17 cellular contexts compared by ENCODE assay signal in the genomic region with DNA sequence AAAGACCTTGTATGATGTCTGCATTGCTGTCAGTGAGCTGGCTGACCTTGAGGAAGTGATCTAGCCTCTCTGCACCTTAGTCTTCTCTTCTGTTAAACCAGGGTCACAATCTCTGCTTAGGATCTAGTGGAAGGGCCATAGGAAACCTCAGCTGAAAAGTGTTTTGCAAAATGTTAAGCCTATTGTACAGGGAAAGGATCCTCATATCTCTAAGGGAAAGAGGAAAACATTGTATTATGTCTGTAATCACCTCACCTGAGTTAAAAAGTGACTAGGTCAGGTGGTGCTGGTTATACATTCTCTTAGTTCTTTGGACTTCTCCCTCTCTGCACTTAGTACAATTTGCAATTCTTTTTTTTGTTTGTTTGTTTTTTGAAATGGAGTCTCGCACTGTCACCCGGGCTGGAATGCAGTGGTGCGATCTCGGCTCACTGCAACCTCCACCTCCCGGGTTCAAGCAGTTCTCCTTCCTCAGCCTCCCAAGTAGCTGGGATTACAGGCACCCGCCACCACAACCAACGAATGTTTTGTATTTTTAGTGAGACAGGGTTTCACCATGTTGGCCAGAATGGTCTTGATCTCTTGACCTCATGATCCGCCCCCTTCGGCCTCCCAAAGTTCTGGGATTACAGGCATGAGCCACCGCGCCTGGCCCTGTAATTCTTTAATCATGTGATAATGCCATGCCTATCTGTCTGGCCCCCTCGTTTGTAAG. TPM values are rescaled to one million over a fixed set of nuclear protein-coding genes. Genes with fewer than 3 reads are reported as not detected.
DNase-seq lines count a peak whose midpoint lies in the region; ATAC-seq and TF ChIP-seq lines count a peak whose summit lies in the region.
"Had no signal": no experiment of that assay in that cellular context is flagged by ENCODE, and none has a peak within 500 bp of the region (broad histone marks: within the 10 kb centered on the region; RNA-seq: fewer than 3 reads in every experiment).

No MANE protein-coding gene starts in this region.

- CTCF ChIA-PET in Calu3 (lab: Charles Lee), result interaction anchor here (1.7 kb wide), 1 partner anchor 18 kb away, joined by 4 read pairs; a partner anchor contains a TSS
- CTCF ChIA-PET in activated CD8-positive, alpha-beta T cell treated with anti-CD3 and anti-CD28 coated beads, Interleukin-2, amount 10 ng/mL, durations not matched to agents 7 days and 5 days (lab: Charles Lee), result interaction anchor here (0.8 to 8.3 kb wide), 6 partner anchors 10 to 179 kb away, joined by 3 to 139 read pairs (median 4); a partner anchor contains a TSS

- peaks cover 54% of the 10 kb centered on the region for H3K36me3 Mint-ChIP-seq in Calu3 (ENCODE audit: insufficient read depth, unreplicated experiment)
- peaks cover 12 to 20% (median 12%) of the 10 kb centered on the region in 3 donors for H3K36me3 Mint-ChIP-seq in naive thymus-derived CD8-positive, alpha-beta T cell
- peaks cover 23% of the 10 kb centered on the region for H3K36me3 Mint-ChIP-seq in activated CD8-positive, alpha-beta T cell treated with anti-CD3 and anti-CD28 coated beads, Interleukin-2, amount 10 ng/mL, durations not matched to agents 7 days and 5 days (ENCODE audit: low read depth)

- H3K4me3 Mint-ChIP-seq in Calu3 (ENCODE audit: low read depth, unreplicated experiment), result peak overlapping the region; percentile 76
- H3K4me3 Mint-ChIP-seq in naive thymus-derived CD8-positive, alpha-beta T cell, result peak overlapping the region in 3 of 10 donors; percentile 0 to 52 (median 43)
- no peak overlapping the region for H3K4me3 Mint-ChIP-seq in activated CD8-positive, alpha-beta T cell treated with anti-CD3 and anti-CD28 coated beads, Interleukin-2, amount 10 ng/mL, durations not matched to agents 7 days and 5 days
- H3K4me3 Mint-ChIP-seq: H9 had no signal

- H3K27ac Mint-ChIP-seq in Calu3 (ENCODE audit: unreplicated experiment), result peak overlapping the region; percentile 98
- H3K27ac Mint-ChIP-seq in naive thymus-derived CD8-positive, alpha-beta T cell, result peak overlapping the region in 6 of 10 donors; percentile 22 to 65 (median 45)
- no peak overlapping the region for H3K27ac Mint-ChIP-seq in activated CD8-positive, alpha-beta T cell treated with anti-CD3 and anti-CD28 coated beads, Interleukin-2, amount 10 ng/mL, durations not matched to agents 7 days and 5 days
- H3K27ac Mint-ChIP-seq: H9 had no signal

- H3K27ac ChIP-seq in body of pancreas, result peak overlapping the region; percentile 50 to 98 (median 88)
- H3K27ac ChIP-seq: lower lobe of right lung, SJCRH30 had no signal

- H3K4me3 ChIP-seq in body of pancreas, result no peak overlapping the region
- H3K4me3 ChIP-seq: lower lobe of right lung, SJCRH30 had no signal

- TF ChIP-seq CTCF in Calu3 (IDR thresholded peaks at IDR 0.05; ENCODE audit: unreplicated experiment) (no peak), body of pancreas (IDR thresholded peaks at IDR 0.05) (no peak)

- peaks cover 2% of the 10 kb centered on the region for H3K9me3 Mint-ChIP-seq in Calu3 (ENCODE audit: low read depth, unreplicated experiment)
- peaks cover 0 to 2% (median 0%) of the 10 kb centered on the region in 9 donors for H3K9me3 Mint-ChIP-seq in naive thymus-derived CD8-positive, alpha-beta T cell
- no peaks in the 10 kb centered on the region for H3K9me3 Mint-ChIP-seq in activated CD8-positive, alpha-beta T cell treated with anti-CD3 and anti-CD28 coated beads, Interleukin-2, amount 10 ng/mL, durations not matched to agents 7 days and 5 days (ENCODE audit: insufficient read depth)
- H3K9me3 Mint-ChIP-seq: central memory CD8-positive, alpha-beta T cell; natural killer cell treated with Interleukin-12 subunit alpha and Interleukin-12 subunit beta and Interleukin-15 and Interleukin-18, amount 100 ng/mL, for 72 hours had no signal

- DNase-seq in Calu3 (peak; percentile 28), body of pancreas (peak in 2 of 4 donors; percentile 13 to 30), posterior vena cava (ENCODE audit: low spot score) (no peak), HK-2 (ENCODE audit: unreplicated experiment) (no peak)
- DNase-seq in naive thymus-derived CD8-positive, alpha-beta T cell, result no peak
- no peak for DNase-seq in activated CD8-positive, alpha-beta T cell treated with anti-CD3 and anti-CD28 coated beads, Interleukin-2, amount 10 ng/mL, durations not matched to agents 7 days and 5 days
- DNase-seq: activated CD4-positive, alpha-beta T cell treated with anti-CD3 and anti-CD28 coated beads, Interleukin-2, amount 50 U/mL, for 48 hours; AML-193; DMS 273 treated with DMSO at 0.1 percent for 48 hours; H9; lower lobe of right lung; NCI-H187; NCI-H510A; SJCRH30 had no signal

- POLR2A ChIA-PET in naive thymus-derived CD8-positive, alpha-beta T cell (lab: Charles Lee), result interaction anchor here (0.6 to 4.4 kb wide), 11 partner anchors 11 to 153 kb away, joined by 3 to 32 read pairs (median 6); a partner anchor contains a TSS
- POLR2A ChIA-PET in activated CD8-positive, alpha-beta T cell treated with anti-CD3 and anti-CD28 coated beads, Interleukin-2, amount 10 ng/mL, durations not matched to agents 7 days and 5 days (lab: Charles Lee), result interaction anchor here (1.0 to 3.8 kb wide), 6 partner anchors 10 to 36 kb away, joined by 3 to 18 read pairs (median 6); a partner anchor contains a TSS

- intact Hi-C loops in Calu3 (cut with micrococcal nuclease; ENCODE audit: unreplicated experiment) (loop anchor here (5.0 kb wide), 1 partner anchor 80 kb away; a partner anchor contains a TSS), body of pancreas (cut with DNase I) (no loop called here), posterior vena cava (cut with DNase I) (loop anchor here in 1 of 2 donors (10.0 kb wide), 1 partner anchor 77 kb away; a partner anchor contains a TSS)

- no peaks in the 10 kb centered on the region for H3K36me3 ChIP-seq in body of pancreas (replicated peaks in 1 of 2; ENCODE audit: insufficient read depth in 1 of 2, low read depth in 2 of 2)

- 15 to 29% methylated on average over 12 of the region's 12 CpGs for WGBS in body of pancreas, 2 donors

- no peaks in the 10 kb centered on the region for H3K9me3 ChIP-seq in body of pancreas
- H3K9me3 ChIP-seq: lower lobe of right lung, SJCRH30 had no signal

- H3K4me1 ChIP-seq in body of pancreas, result peaks cover 60% of the 10 kb centered on the region
- H3K4me1 ChIP-seq: SJCRH30 had no signal

- peak; percentile 58 for ATAC-seq in body of pancreas
- no peak for ATAC-seq in naive thymus-derived CD8-positive, alpha-beta T cell
- no peak for ATAC-seq in activated CD8-positive, alpha-beta T cell treated with anti-CD3 and anti-CD28 coated beads, Interleukin-2, amount 10 ng/mL, durations not matched to agents 7 days and 5 days
- ATAC-seq: lower lobe of right lung; natural killer cell treated with Interleukin-12 subunit alpha and Interleukin-12 subunit beta and Interleukin-15 and Interleukin-18, amount 100 ng/mL, for 72 hours had no signal

- TF ChIP-seq POLR2A in body of pancreas (IDR thresholded peaks at IDR 0.05), result peak in 1 of 3 donors; percentile 22

- no peaks in the 10 kb centered on the region for H3K27me3 ChIP-seq in body of pancreas
- H3K27me3 ChIP-seq: SJCRH30 had no signal

- no peaks in the 10 kb centered on the region for H3K27me3 Mint-ChIP-seq in Calu3 (ENCODE audit: unreplicated experiment)
- no peaks in the 10 kb centered on the region for H3K27me3 Mint-ChIP-seq in naive thymus-derived CD8-positive, alpha-beta T cell
- H3K27me3 Mint-ChIP-seq in activated CD8-positive, alpha-beta T cell treated with anti-CD3 and anti-CD28 coated beads, Interleukin-2, amount 10 ng/mL, durations not matched to agents 7 days and 5 days (ENCODE audit: low read depth), result no peaks in the 10 kb centered on the region
- H3K27me3 Mint-ChIP-seq: central memory CD8-positive, alpha-beta T cell; natural killer cell treated with Interleukin-12 subunit alpha and Interleukin-12 subunit beta and Interleukin-15 and Interleukin-18, amount 100 ng/mL, for 72 hours had no signal

- no TSS peak for BruUV-seq in Calu3 (replicated peaks; lab: Mats Ljungman, UMichigan)

- H3K4me1 Mint-ChIP-seq in Calu3 (ENCODE audit: low read depth, unreplicated experiment), result peaks cover 57% of the 10 kb centered on the region
- peaks cover 16 to 55% (median 50%) of the 10 kb centered on the region in 4 donors for H3K4me1 Mint-ChIP-seq in naive thymus-derived CD8-positive, alpha-beta T cell
- H3K4me1 Mint-ChIP-seq in activated CD8-positive, alpha-beta T cell treated with anti-CD3 and anti-CD28 coated beads, Interleukin-2, amount 10 ng/mL, durations not matched to agents 7 days and 5 days (ENCODE audit: low read depth), result peaks cover 63% of the 10 kb centered on the region

RNA-seq across cellular contexts. Expression of a gene that starts 2.0 kb away (rescaled TPM):
- 85.0 and 109 TPM in 2 replicates for total RNA-seq in Calu3 (2022)
- 10 to 100 TPM; 28.0 to 29.6 TPM for total RNA-seq in body of pancreas
- total RNA-seq in naive thymus-derived CD8-positive, alpha-beta T cell, result 10 to 100 TPM; 52.3 to 55.1 TPM
- polyA plus RNA-seq in naive thymus-derived CD8-positive, alpha-beta T cell, result 10 to 100 TPM; 45.5 to 60.7 (median 55.0) TPM
- 10 to 100 TPM; 31.5 to 32.5 TPM for total RNA-seq in posterior vena cava
- total RNA-seq in activated CD8-positive, alpha-beta T cell treated with anti-CD3 and anti-CD28 coated beads, Interleukin-2, amount 10 ng/mL, durations not matched to agents 7 days and 5 days, result 10 to 100 TPM; 64.6 to 68.7 TPM

RNA-seq across cellular contexts. Expression of a gene that starts 17.8 kb away (rescaled TPM):
- total RNA-seq in Calu3 (2022) (120 and 124 TPM in 2 replicates), body of pancreas (10 to 100 TPM in 1 of 2 donors, 1 to 10 TPM in 1; 3.3 to 15.0 TPM), posterior vena cava (10 to 100 TPM; 15.2 to 20.1 TPM)
- total RNA-seq in naive thymus-derived CD8-positive, alpha-beta T cell, result 10 to 100 TPM; 15.2 to 16.7 TPM
- polyA plus RNA-seq in naive thymus-derived CD8-positive, alpha-beta T cell, result 10 to 100 TPM; 63.0 to 79.6 (median 64.0) TPM
- 10 to 100 TPM; 87.3 to 92.8 TPM for total RNA-seq in activated CD8-positive, alpha-beta T cell treated with anti-CD3 and anti-CD28 coated beads, Interleukin-2, amount 10 ng/mL, durations not matched to agents 7 days and 5 days

RNA-seq across cellular contexts. Expression of a gene that starts 24.9 kb away (rescaled TPM):
- not detected in 2 replicates for total RNA-seq in Calu3 (2022)
- 1 to 10 TPM; 1.3 to 9.2 TPM for total RNA-seq in body of pancreas
- total RNA-seq in naive thymus-derived CD8-positive, alpha-beta T cell, result 100 to 1,000 TPM; 334 to 339 TPM
- 100 to 1,000 TPM; 121 to 157 (median 124) TPM for polyA plus RNA-seq in naive thymus-derived CD8-positive, alpha-beta T cell
- 1 to 10 TPM; 4.6 to 8.5 TPM for total RNA-seq in posterior vena cava
- total RNA-seq in activated CD8-positive, alpha-beta T cell treated with anti-CD3 and anti-CD28 coated beads, Interleukin-2, amount 10 ng/mL, durations not matched to agents 7 days and 5 days, result 100 to 1,000 TPM; 458 to 471 TPM
- total RNA-seq: fibroblast of villous mesenchyme, H9, SJCRH30 had no signal

RNA-seq across cellular contexts. Expression of a gene that starts 40.3 kb away (rescaled TPM):
- total RNA-seq in Calu3 (2022) (11.3 and 12.2 TPM in 2 replicates), body of pancreas (10 to 100 TPM; 16.6 to 18.8 TPM), posterior vena cava (1 to 10 TPM; 5.6 to 6.1 TPM)
- 1 to 10 TPM; 5.5 to 7.6 TPM for total RNA-seq in naive thymus-derived CD8-positive, alpha-beta T cell
- polyA plus RNA-seq in naive thymus-derived CD8-positive, alpha-beta T cell, result 1 to 10 TPM; 2.1 to 6.7 (median 3.8) TPM
- 1 to 10 TPM; 3.3 to 3.9 TPM for total RNA-seq in activated CD8-positive, alpha-beta T cell treated with anti-CD3 and anti-CD28 coated beads, Interleukin-2, amount 10 ng/mL, durations not matched to agents 7 days and 5 days

RNA-seq across cellular contexts. Expression of a gene that starts 52.4 kb away (rescaled TPM):
- total RNA-seq in Calu3 (2022) (21.2 and 24.8 TPM in 2 replicates), body of pancreas (10 to 100 TPM in 1 of 2 donors, 1 to 10 TPM in 1; 9.3 to 12.2 TPM), posterior vena cava (1 to 10 TPM; 6.2 to 6.5 TPM)
- 10 to 100 TPM; 12.7 to 14.3 TPM for total RNA-seq in naive thymus-derived CD8-positive, alpha-beta T cell
- polyA plus RNA-seq in naive thymus-derived CD8-positive, alpha-beta T cell, result 10 to 100 TPM in 1 of 3 donors, 1 to 10 TPM in 2; 6.1 to 11.7 (median 7.5) TPM
- total RNA-seq in activated CD8-positive, alpha-beta T cell treated with anti-CD3 and anti-CD28 coated beads, Interleukin-2, amount 10 ng/mL, durations not matched to agents 7 days and 5 days, result 10 to 100 TPM; 13.5 to 13.8 TPM

Comparison
In these comparisons a context has a peak if more than half of its experiments do, and no peak if none do; other contexts are left out.
1. RNA of a gene that starts 24.9 kb away (total RNA-seq): 458 to 471 TPM in activated CD8-positive, alpha-beta T cell treated with anti-CD3 and anti-CD28 coated beads, Interleukin-2, amount 10 ng/mL, durations not matched to agents 7 days and 5 days and 334 to 339 TPM in naive thymus-derived CD8-positive, alpha-beta T cell; 1.3 to 9.2 TPM in body of pancreas, 4.6 to 8.5 TPM in posterior vena cava and not detected in Calu3; every median in the first group is over 10 times any median in the second.